In genomic region chr7:114082934-114083647, GRCh38 we compare ENCODE assay signal across 8 cellular contexts.
DNase-seq lines count a peak whose midpoint lies in the region; ATAC-seq and TF ChIP-seq lines count a peak whose summit lies in the region.

No MANE protein-coding gene starts in this region.

- peak overlapping the region; percentile 90 for H3K27ac Mint-ChIP-seq in nephron progenitor cell

- peak overlapping the region; percentile 91 for H2AFZ ChIP-seq in ACC112 (ENCODE audit: low read length, unreplicated experiment)

- H3K9me3 Mint-ChIP-seq in nephron progenitor cell, result no peaks in the 10 kb centered on the region

- H3K79me2 ChIP-seq in ACC112 (ENCODE audit: control insufficient read depth, insufficient read depth, low read length, unreplicated experiment), result no peaks in the 10 kb centered on the region

- DNase-seq in LoVo (ENCODE audit: low spot score), result peak; percentile 34
- DNase-seq in fibroblast of the aortic adventitia (ENCODE audit: low read depth), result peak; percentile 47
- peak; percentile 78 for DNase-seq in nephron progenitor cell
- no peak for DNase-seq in cerebellar cortex (ENCODE audit: low spot score)
- DNase-seq in activated CD8-positive, alpha-beta memory T cell treated with anti-CD3 and anti-CD28 coated beads for 24 hours, result no peak

- peak overlapping the region; percentile 86 for H3K4me3 Mint-ChIP-seq in nephron progenitor cell

- H3K27me3 ChIP-seq in ACC112 (ENCODE audit: insufficient read depth, low read length), result peaks cover 24% of the 10 kb centered on the region

- H3K4me1 Mint-ChIP-seq in nephron progenitor cell, result peaks cover 61% of the 10 kb centered on the region

- H3K36me3 Mint-ChIP-seq in nephron progenitor cell (ENCODE audit: low read depth), result no peaks in the 10 kb centered on the region

- H3K27ac ChIP-seq in ACC112 (ENCODE audit: low read depth, low read length), result no peak overlapping the region

- TF ChIP-seq CTCF in fibroblast of the aortic adventitia (IDR thresholded peaks at IDR 0.05; ENCODE audit: insufficient read depth, low read length) (no peak), nephron progenitor cell (IDR thresholded peaks at IDR 0.05) (no peak)

- no peaks in the 10 kb centered on the region for H3K4me1 ChIP-seq in ACC112 (ENCODE audit: control insufficient read depth, insufficient read depth, low read length, unreplicated experiment)

- H3K36me3 ChIP-seq in ACC112 (ENCODE audit: insufficient read depth, low read length), result no peaks in the 10 kb centered on the region

- peaks cover 28% of the 10 kb centered on the region for H3K27me3 Mint-ChIP-seq in nephron progenitor cell (ENCODE audit: low read depth, poor library complexity)

- ATAC-seq in HG03139 (IDR thresholded peaks at IDR 0.05; ENCODE audit: unreplicated experiment) (no peak), HG03196 (IDR thresholded peaks at IDR 0.05; ENCODE audit: unreplicated experiment) (no peak)

- peak overlapping the region; percentile 75 for H3K4me3 ChIP-seq in ACC112 (ENCODE audit: low read depth, low read length)
- H3K4me3 ChIP-seq in fibroblast of the aortic adventitia (ENCODE audit: low read depth, low read length), result peak overlapping the region; percentile 62

Comparison
In these comparisons a context has a peak if more than half of its experiments do, and no peak if none do; other contexts are left out.
1. DNase-seq: peak in LoVo (single experiment), fibroblast of the aortic adventitia (single experiment) and nephron progenitor cell (single experiment); none in cerebellar cortex (single experiment) and activated CD8-positive, alpha-beta memory T cell treated with anti-CD3 and anti-CD28 coated beads for 24 hours (single experiment).